In the genomic region with DNA sequence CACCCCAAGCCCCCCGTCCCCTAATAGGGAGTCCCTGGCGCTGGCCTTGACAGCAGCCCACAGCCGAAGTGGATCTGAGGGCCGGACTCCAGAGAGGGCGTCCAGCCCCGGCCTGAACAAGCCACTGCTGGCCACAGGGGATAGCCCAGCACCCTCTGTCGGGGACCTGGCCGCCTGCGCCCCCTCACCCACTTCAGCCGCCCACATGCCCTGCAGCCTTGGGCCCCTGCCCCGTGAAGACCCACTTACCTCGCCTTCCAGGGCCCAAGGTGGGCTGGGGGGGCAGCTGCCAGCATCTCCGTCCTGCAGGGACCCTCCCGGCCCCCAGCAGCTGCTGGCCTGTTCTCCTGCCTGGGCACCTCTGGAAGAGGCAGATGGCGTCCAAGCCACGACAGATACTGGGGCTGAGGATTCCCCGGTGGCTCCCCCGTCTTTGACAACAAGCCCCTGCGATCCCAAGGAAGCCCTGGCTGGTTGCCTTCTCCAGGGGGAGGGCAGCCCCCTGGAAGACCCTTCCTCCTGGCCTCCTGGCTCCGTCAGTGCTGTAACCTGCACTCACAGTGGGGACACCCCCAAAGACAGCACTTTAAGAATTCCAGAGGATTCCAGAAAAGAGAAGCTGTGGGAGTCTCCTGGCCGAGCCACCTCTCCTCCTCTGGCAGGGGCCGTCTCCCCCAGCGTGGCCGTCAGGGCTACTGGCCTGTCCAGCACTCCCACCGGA, we compare ENCODE assay signal across 8 cellular contexts.
"Had no signal": no experiment of that assay in that cellular context is flagged by ENCODE, and none has a peak within 500 bp of the region (broad histone marks: within the 10 kb centered on the region; RNA-seq: fewer than 3 reads in every experiment).

No MANE protein-coding gene starts in this region.

- H3K4me3 ChIP-seq: GM23338, HAP-1 had no signal

- H3K9me3 Mint-ChIP-seq: GM23338, HFFc6, IgD-negative memory B cell had no signal

- ATAC-seq: GM23338, HCT116 had no signal

- H3K9ac ChIP-seq: KMS-11 had no signal

- H3K4me2 ChIP-seq: GM23338, KMS-11 had no signal

- H3K9me3 ChIP-seq: HAP-1 had no signal

- H3K4me3 Mint-ChIP-seq: GM23338, HFFc6, IgD-negative memory B cell had no signal

- H3K4me1 ChIP-seq: HAP-1 had no signal

- H3K27ac Mint-ChIP-seq: GM23338, HFFc6 had no signal

- H3K4me1 Mint-ChIP-seq: IgD-negative memory B cell had no signal

- H3K27me3 Mint-ChIP-seq: IgD-negative memory B cell had no signal

- H2AFZ ChIP-seq: GM23338 had no signal

- H3K36me3 Mint-ChIP-seq: IgD-negative memory B cell had no signal

- DNase-seq: HFFc6, KBM-7 had no signal

- H3K27ac ChIP-seq: HL-60, KMS-11 had no signal

- H3K36me3 ChIP-seq: HAP-1 had no signal
